8 cellular contexts compared by ENCODE assay signal in the genomic region with DNA sequence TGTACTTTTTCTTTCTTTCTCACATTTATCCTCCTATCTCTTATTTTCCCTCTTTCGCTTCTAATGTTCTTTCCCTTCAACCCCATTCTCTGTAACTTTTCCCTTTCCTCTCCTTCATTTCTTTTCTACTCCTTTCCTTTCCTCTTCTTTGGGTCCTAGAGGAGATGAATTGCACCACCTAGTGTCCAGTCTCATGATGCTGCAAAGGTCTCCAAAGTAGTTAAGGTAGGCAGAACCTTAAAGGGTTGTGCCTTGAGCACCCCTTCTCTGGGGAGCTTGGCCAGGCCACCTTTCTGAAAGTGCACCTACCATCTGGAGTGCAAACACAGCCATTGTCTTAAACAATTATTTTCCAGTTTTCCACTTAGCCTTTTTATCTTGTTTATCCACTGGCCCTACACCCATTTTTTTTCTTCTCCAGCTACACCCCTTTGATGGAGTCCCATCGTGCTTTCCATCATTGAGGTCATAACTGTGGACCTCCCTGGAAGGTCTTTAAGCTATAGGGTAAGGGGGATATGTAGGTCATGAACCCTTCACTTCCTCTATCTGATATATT.
DNase-seq lines count a peak whose midpoint lies in the region; ATAC-seq and TF ChIP-seq lines count a peak whose summit lies in the region.

No MANE protein-coding gene starts in this region.

- peak; percentile 4 for DNase-seq in stimulated activated CD4-positive, alpha-beta T cell treated with anti-CD3 and anti-CD28 coated beads, Interleukin-15, amount 100 ng/mL, for 24 hours
- no peak for DNase-seq in stimulated activated CD4-positive, alpha-beta T cell treated with anti-CD3 and anti-CD28 coated beads, Interleukin-12 subunit alpha, Interleukin-12 subunit beta, amount 100 ng/mL, for 4 hours
- peak; percentile 30 for DNase-seq in NCI-H128 (lab: John Stamatoyannopoulos, UW; ENCODE audit: unreplicated experiment)
- peak; percentile 71 for DNase-seq in amniotic epithelial cell (ENCODE audit: low read depth)
- peak; percentile 35 for DNase-seq in iPS DF 6.9 (ENCODE audit: low read depth, low spot score)
- DNase-seq in thyroid gland: peak; percentile 35 to 39
- no peak for DNase-seq in suprapubic skin (ENCODE audit: low spot score in 2 of 2)

- H3K4me3 ChIP-seq in iPS DF 6.9 (ENCODE audit: low read length): no peak overlapping the region
- H3K4me3 ChIP-seq in thyroid gland (replicated peaks in 1 of 3): no peak overlapping the region
- no peak overlapping the region for H3K4me3 ChIP-seq in suprapubic skin

- H3K27me3 ChIP-seq in iPS DF 6.9 (ENCODE audit: control insufficient read depth, insufficient read depth, low read length) (no peaks in the 10 kb centered on the region), thyroid gland (no peaks in the 10 kb centered on the region), suprapubic skin (no peaks in the 10 kb centered on the region)

- H3K4me1 ChIP-seq in iPS DF 6.9 (ENCODE audit: control insufficient read depth, insufficient read depth, low read length) (no peaks in the 10 kb centered on the region), thyroid gland (no peaks in the 10 kb centered on the region), suprapubic skin (no peaks in the 10 kb centered on the region)

- intact Hi-C loops in thyroid gland (cut with DNase I): no loop called here

- TF ChIP-seq CTCF in thyroid gland (IDR thresholded peaks at IDR 0.05): peak; percentile 31 to 95 (median 70)
- peak in 1 of 2 donors; percentile 37 for TF ChIP-seq CTCF in suprapubic skin (IDR thresholded peaks at IDR 0.05)

- no peak for TF ChIP-seq POLR2A in thyroid gland (IDR thresholded peaks at IDR 0.05)
- TF ChIP-seq POLR2A in suprapubic skin (IDR thresholded peaks at IDR 0.05): no peak

- TF ChIP-seq EP300 in suprapubic skin (IDR thresholded peaks at IDR 0.05): no peak

- no peaks in the 10 kb centered on the region for H3K36me3 ChIP-seq in iPS DF 6.9 (ENCODE audit: control insufficient read depth, insufficient read depth, low read length)
- H3K36me3 ChIP-seq in thyroid gland: no peaks in the 10 kb centered on the region
- H3K36me3 ChIP-seq in suprapubic skin: no peaks in the 10 kb centered on the region

- no peak for ATAC-seq in esophagus mucosa

- WGBS in iPS DF 6.9 (ENCODE audit: insufficient coverage, insufficient read length): 100% methylated on average over 1 of the region's 2 CpGs
- 67 to 75% methylated on average over 2 of the region's 2 CpGs for WGBS in thyroid gland, 2 donors
- WGBS in suprapubic skin: 83% methylated on average over 2 of the region's 2 CpGs

- H3K27ac ChIP-seq in iPS DF 6.9 (ENCODE audit: low read length) (no peak overlapping the region), thyroid gland (no peak overlapping the region), suprapubic skin (no peak overlapping the region)

- H3K9me3 ChIP-seq in iPS DF 6.9 (ENCODE audit: control insufficient read depth, insufficient read depth, low read length) (no peaks in the 10 kb centered on the region), thyroid gland (no peaks in the 10 kb centered on the region), suprapubic skin (no peaks in the 10 kb centered on the region)

Comparison
In these comparisons a context has a peak if more than half of its experiments do, and no peak if none do; other contexts are left out.
1. DNase-seq: peak in stimulated activated CD4-positive, alpha-beta T cell treated with anti-CD3 and anti-CD28 coated beads, Interleukin-15, amount 100 ng/mL, for 24 hours (single experiment), NCI-H128 (single experiment), amniotic epithelial cell (single experiment), iPS DF 6.9 (single experiment) and thyroid gland (2 of 2); none in stimulated activated CD4-positive, alpha-beta T cell treated with anti-CD3 and anti-CD28 coated beads, Interleukin-12 subunit alpha, Interleukin-12 subunit beta, amount 100 ng/mL, for 4 hours (single experiment) and suprapubic skin (0 of 2).